ENCODE assay signal across 1 cellular context in the genomic region with DNA sequence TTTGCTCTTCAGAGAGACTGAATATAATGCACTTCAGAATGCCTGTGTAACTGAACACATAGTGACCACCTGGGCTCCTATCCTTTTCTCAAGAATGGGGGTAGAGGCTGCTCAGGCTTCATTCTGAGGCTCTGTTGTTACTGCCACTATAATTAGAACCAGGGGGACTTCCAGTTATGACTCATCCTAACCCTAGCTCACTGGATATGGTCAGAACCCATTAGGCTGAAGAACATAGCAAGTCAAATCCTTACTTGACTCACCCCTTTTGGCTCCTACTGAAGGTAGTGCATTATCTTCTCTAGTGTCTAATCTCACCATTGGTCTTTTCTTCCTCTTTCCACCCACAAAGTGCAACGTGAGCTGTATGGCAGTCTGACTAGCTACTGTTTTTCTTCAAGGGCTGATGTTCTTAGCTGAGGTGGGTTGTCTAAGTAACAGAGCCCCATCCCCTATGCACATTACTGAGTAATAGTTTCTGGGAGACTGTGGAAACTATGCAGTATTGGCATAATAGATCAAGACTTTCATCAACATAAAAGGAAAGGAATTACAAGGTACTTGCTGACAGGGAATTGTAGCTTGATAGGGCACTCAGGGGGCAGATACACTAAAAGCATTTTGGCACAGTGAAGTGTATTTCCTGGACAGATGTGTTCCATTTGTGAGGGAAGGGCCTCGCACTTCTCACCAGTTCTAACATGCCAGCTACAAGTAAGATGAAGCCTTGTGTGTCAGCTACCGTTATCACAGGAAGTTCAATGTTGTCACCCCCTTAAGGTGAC.
TF ChIP-seq lines count a peak whose summit lies in the region.

No MANE protein-coding gene starts in this region.

TF ChIP-seq in SK-N-SH, 30 proteins besides CTCF, POLR2A, EP300 and RAD21 (continued from another document):
- TF ChIP-seq, protein P1, sequence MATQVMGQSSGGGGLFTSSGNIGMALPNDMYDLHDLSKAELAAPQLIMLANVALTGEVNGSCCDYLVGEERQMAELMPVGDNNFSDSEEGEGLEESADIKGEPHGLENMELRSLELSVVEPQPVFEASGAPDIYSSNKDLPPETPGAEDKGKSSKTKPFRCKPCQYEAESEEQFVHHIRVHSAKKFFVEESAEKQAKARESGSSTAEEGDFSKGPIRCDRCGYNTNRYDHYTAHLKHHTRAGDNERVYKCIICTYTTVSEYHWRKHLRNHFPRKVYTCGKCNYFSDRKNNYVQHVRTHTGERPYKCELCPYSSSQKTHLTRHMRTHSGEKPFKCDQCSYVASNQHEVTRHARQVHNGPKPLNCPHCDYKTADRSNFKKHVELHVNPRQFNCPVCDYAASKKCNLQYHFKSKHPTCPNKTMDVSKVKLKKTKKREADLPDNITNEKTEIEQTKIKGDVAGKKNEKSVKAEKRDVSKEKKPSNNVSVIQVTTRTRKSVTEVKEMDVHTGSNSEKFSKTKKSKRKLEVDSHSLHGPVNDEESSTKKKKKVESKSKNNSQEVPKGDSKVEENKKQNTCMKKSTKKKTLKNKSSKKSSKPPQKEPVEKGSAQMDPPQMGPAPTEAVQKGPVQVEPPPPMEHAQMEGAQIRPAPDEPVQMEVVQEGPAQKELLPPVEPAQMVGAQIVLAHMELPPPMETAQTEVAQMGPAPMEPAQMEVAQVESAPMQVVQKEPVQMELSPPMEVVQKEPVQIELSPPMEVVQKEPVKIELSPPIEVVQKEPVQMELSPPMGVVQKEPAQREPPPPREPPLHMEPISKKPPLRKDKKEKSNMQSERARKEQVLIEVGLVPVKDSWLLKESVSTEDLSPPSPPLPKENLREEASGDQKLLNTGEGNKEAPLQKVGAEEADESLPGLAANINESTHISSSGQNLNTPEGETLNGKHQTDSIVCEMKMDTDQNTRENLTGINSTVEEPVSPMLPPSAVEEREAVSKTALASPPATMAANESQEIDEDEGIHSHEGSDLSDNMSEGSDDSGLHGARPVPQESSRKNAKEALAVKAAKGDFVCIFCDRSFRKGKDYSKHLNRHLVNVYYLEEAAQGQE (IDR thresholded peaks at IDR 0.05; ENCODE audit: low read depth, low read length): no peak
- TF ChIP-seq, protein P2, sequence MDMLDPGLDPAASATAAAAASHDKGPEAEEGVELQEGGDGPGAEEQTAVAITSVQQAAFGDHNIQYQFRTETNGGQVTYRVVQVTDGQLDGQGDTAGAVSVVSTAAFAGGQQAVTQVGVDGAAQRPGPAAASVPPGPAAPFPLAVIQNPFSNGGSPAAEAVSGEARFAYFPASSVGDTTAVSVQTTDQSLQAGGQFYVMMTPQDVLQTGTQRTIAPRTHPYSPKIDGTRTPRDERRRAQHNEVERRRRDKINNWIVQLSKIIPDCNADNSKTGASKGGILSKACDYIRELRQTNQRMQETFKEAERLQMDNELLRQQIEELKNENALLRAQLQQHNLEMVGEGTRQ (IDR thresholded peaks at IDR 0.05; ENCODE audit: borderline replicate concordance, low read depth, low read length): no peak
- TF ChIP-seq NFIC (IDR thresholded peaks at IDR 0.05; ENCODE audit: borderline replicate concordance): peak; percentile 69
- no peak for TF ChIP-seq NRF1 (IDR thresholded peaks at IDR 0.05; ENCODE audit: low read depth, low read length)
- no peak for TF ChIP-seq SMC3 (IDR thresholded peaks at IDR 0.05; ENCODE audit: low read depth, low read length)
- TF ChIP-seq FOSL2 (IDR thresholded peaks at IDR 0.05; ENCODE audit: borderline replicate concordance, low read depth): peak; percentile 87
- TF ChIP-seq YY1 (IDR thresholded peaks at IDR 0.05; ENCODE audit: low read depth): 0 out of 2 replicates have a peak, but pooled peaks have one; percentile 38
- TF ChIP-seq ELF1 (IDR thresholded peaks at IDR 0.05): no peak
- TF ChIP-seq FOXM1 (IDR thresholded peaks at IDR 0.05; ENCODE audit: low read depth): no peak; the same call in 1 of the 2 replicates
